In the genomic region with DNA sequence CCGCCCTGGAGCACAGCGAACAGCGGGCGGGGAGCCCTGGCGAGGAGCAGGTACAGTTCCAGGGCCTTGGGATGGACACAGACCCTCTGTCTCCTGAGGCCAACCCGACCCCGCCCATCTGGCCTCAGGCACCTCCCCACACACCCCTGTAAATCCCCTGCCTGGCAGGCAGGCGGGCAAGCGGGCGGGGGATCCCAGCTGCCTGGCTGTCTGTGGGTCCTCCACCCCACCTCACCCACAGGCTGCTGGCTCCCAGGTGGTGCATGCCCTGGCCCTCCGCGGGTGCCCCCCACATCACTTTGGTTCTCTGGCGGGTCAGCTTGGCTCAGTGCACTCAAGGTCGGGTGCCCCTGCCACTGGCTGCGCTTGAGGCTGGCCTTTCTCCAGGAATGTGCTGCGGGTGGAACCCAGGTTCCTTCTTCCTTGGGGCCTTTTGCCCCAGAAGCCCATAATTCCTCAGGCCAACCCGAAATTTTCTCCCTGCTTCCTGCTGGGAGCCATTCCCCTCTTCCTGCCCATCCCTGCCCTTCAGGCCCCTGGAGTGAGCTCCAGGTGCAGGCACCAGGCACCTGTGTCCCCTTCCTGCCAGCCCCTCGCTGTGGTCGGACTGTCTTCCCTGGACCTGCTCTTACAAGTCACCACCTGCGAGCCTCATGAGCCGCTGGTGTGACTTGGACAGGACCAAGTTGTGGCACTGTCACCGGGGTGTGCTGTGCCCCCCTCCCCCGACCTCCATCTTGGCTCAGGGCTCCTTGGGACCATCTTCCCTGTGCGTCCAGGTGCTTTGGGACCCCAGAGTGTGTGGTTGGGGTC, we compare ENCODE assay signal across 16 cellular contexts. TPM values are rescaled to one million over a fixed set of nuclear protein-coding genes. Genes with fewer than 3 reads are reported as not detected.
A peak's percentile ranks its signal among the peaks of the same experiment; 100 is the strongest.
DNase-seq lines count a peak whose midpoint lies in the region; FAIRE-seq and TF ChIP-seq lines count a peak whose summit lies in the region.
"Had no signal": no experiment of that assay in that cellular context is flagged by ENCODE, and none has a peak within 500 bp of the region (broad histone marks: within the 10 kb centered on the region; RNA-seq: fewer than 3 reads in every experiment).

No MANE protein-coding gene starts in this region.

- no peaks in the 10 kb centered on the region for H3K79me2 ChIP-seq in astrocyte (ENCODE audit: insufficient read depth, low read length)

- TF ChIP-seq CTCF in 22Rv1 (IDR thresholded peaks at IDR 0.05): no peak
- TF ChIP-seq CTCF in GM10266 (IDR thresholded peaks at IDR 0.05; ENCODE audit: control insufficient read depth, insufficient read depth, low read depth, missing control alignments): no peak
- TF ChIP-seq CTCF in astrocyte (IDR thresholded peaks at IDR 0.05; ENCODE audit: insufficient read depth, low read depth, low read length): no peak

- peaks cover 3% of the 10 kb centered on the region for H3K36me3 Mint-ChIP-seq in astrocyte (ENCODE audit: low read depth, unreplicated experiment)

- FAIRE-seq in astrocyte (lab: Jason Lieb, UNC): no peak

- H3K9me3 ChIP-seq in astrocyte (ENCODE audit: insufficient read depth, low read depth, low read length): no peaks in the 10 kb centered on the region
- H3K9me3 ChIP-seq: Peyer's patch, prostate gland had no signal

- no peak overlapping the region for H3K4me3 ChIP-seq in astrocyte (ENCODE audit: insufficient read depth, low read depth, low read length)
- H3K4me3 ChIP-seq: Peyer's patch, prostate gland had no signal

- H3K4me1 ChIP-seq in astrocyte (ENCODE audit: insufficient read depth, low read length): peaks cover 16% of the 10 kb centered on the region
- H3K4me1 ChIP-seq: prostate gland had no signal

- H4K20me1 ChIP-seq in astrocyte (ENCODE audit: insufficient read depth, low read length): no peaks in the 10 kb centered on the region

- no peak overlapping the region for H3K4me2 ChIP-seq in astrocyte (ENCODE audit: low read length)

- H2AFZ ChIP-seq in astrocyte (ENCODE audit: low read depth, low read length): no peak overlapping the region

- no peaks in the 10 kb centered on the region for H3K27me3 ChIP-seq in astrocyte (ENCODE audit: insufficient read depth, low read length)
- H3K27me3 ChIP-seq: Peyer's patch had no signal

- H3K27ac ChIP-seq in 22Rv1: peak overlapping the region; percentile 42
- H3K27ac ChIP-seq in astrocyte (ENCODE audit: low read depth, low read length): no peak overlapping the region
- H3K27ac ChIP-seq: Peyer's patch, prostate gland had no signal

- H3K4me3 Mint-ChIP-seq in astrocyte (ENCODE audit: unreplicated experiment): peak overlapping the region; percentile 40
- H3K4me3 Mint-ChIP-seq: activated CD4-positive, alpha-beta T cell treated with anti-CD3 and anti-CD28 coated beads, Interleukin-2, amount 10 ng/mL, durations not matched to agents 24 days and 14 days had no signal

- no peak overlapping the region for H3K9ac ChIP-seq in astrocyte (ENCODE audit: low read length)

- peaks cover 2% of the 10 kb centered on the region for H3K4me1 Mint-ChIP-seq in astrocyte (ENCODE audit: low read depth, unreplicated experiment)

- no peaks in the 10 kb centered on the region for H3K27me3 Mint-ChIP-seq in astrocyte (ENCODE audit: low read depth, unreplicated experiment)
- H3K27me3 Mint-ChIP-seq: activated CD4-positive, alpha-beta T cell treated with anti-CD3 and anti-CD28 coated beads, Interleukin-2, amount 10 ng/mL, durations not matched to agents 24 days and 14 days had no signal

- no peaks in the 10 kb centered on the region for H3K9me3 Mint-ChIP-seq in astrocyte (ENCODE audit: unreplicated experiment)
- H3K9me3 Mint-ChIP-seq: activated CD4-positive, alpha-beta T cell treated with anti-CD3 and anti-CD28 coated beads, Interleukin-2, amount 10 ng/mL, durations not matched to agents 24 days and 14 days had no signal

- DNase-seq in GM10266 (ENCODE audit: extremely low spot score) (peak; percentile 54), astrocyte (ENCODE audit: low read depth) (no peak), myocyte (ENCODE audit: low read depth) (peak; percentile 42), NCI-H69 (lab: John Stamatoyannopoulos, UW) (no peak), NCI-H345 treated with DMSO at 0.1 percent for 48 hours (lab: John Stamatoyannopoulos, UW; ENCODE audit: unreplicated experiment) (no peak)
- no peak for DNase-seq in activated effector memory CD4-positive, alpha-beta T cell treated with Interleukin-2 at 50 U/mL for 16 hours
- DNase-seq in stimulated activated CD4-positive, alpha-beta T cell treated with anti-CD3 and anti-CD28 coated beads, Interleukin-4, amount 100 ng/mL, for 24 hours: no peak
- DNase-seq: activated CD4-positive, alpha-beta T cell treated with anti-CD3 and anti-CD28 coated beads, Interleukin-2, amount 10 ng/mL, durations not matched to agents 24 days and 14 days; DND-41; effector memory CD4-positive, alpha-beta T cell; KBM-7; midbrain had no signal

- H3K36me3 ChIP-seq in astrocyte (ENCODE audit: insufficient read depth, low read length): no peaks in the 10 kb centered on the region
- H3K36me3 ChIP-seq: prostate gland had no signal

- H3K27ac Mint-ChIP-seq in astrocyte (ENCODE audit: unreplicated experiment): no peak overlapping the region
- H3K27ac Mint-ChIP-seq: activated CD4-positive, alpha-beta T cell treated with anti-CD3 and anti-CD28 coated beads, Interleukin-2, amount 10 ng/mL, durations not matched to agents 24 days and 14 days had no signal

RNA-seq across cellular contexts. Expression of a gene that starts 5.3 kb away (rescaled TPM):
- total RNA-seq in astrocyte (2.0 and 2.8 TPM in 2 replicates), myocyte (4.9 and 5.2 TPM in 2 replicates)
- 1.6 TPM for polyA plus RNA-seq in myocyte (2012)
- total RNA-seq: activated CD4-positive, alpha-beta T cell treated with anti-CD3 and anti-CD28 coated beads, Interleukin-2, amount 10 ng/mL, durations not matched to agents 24 days and 14 days; T-helper 2 cell treated with Interferon-gamma antibody and Interleukin-4, amounts not matched to agents 100 ng/mL and 5 ng/mL, for 36 hours had no signal

RNA-seq across cellular contexts. Expression of a gene that starts 16.7 kb away (rescaled TPM):
- total RNA-seq in astrocyte (30.0 and 32.5 TPM in 2 replicates), myocyte (47.1 and 63.1 TPM in 2 replicates)
- 63.9 TPM for polyA plus RNA-seq in myocyte (2012)

RNA-seq across cellular contexts. Expression of a gene that starts 16.7 kb away (rescaled TPM):
- 24.8 and 25.5 TPM in 2 replicates for total RNA-seq in astrocyte
- total RNA-seq in myocyte: 21.4 and 33.2 TPM in 2 replicates
- polyA plus RNA-seq in myocyte (2012): 20.6 TPM

RNA-seq across cellular contexts. Expression of a gene that starts 33.0 kb away (rescaled TPM):
- 15.5 and 15.6 TPM in 2 replicates for total RNA-seq in astrocyte
- 12.2 and 16.6 TPM in 2 replicates for total RNA-seq in myocyte
- 14.2 TPM for polyA plus RNA-seq in myocyte (2012)

RNA-seq across cellular contexts. Expression of a gene that starts 37.9 kb away (rescaled TPM):
- total RNA-seq in astrocyte (29.2 and 30.7 TPM in 2 replicates), myocyte (13.8 and 14.7 TPM in 2 replicates)
- 6.9 TPM for polyA plus RNA-seq in myocyte (2012)

Comparison
In these comparisons a context has a peak if more than half of its experiments do, and no peak if none do; other contexts are left out.
1. DNase-seq: peak in GM10266 (single experiment) and myocyte (single experiment); none in astrocyte (single experiment), NCI-H69 (single experiment), NCI-H345 treated with DMSO at 0.1 percent for 48 hours (single experiment), activated effector memory CD4-positive, alpha-beta T cell treated with Interleukin-2 at 50 U/mL for 16 hours (single experiment) and stimulated activated CD4-positive, alpha-beta T cell treated with anti-CD3 and anti-CD28 coated beads, Interleukin-4, amount 100 ng/mL, for 24 hours (single experiment).